In genomic region chr16:15093940-15094827, GRCh38 we compare ENCODE assay signal across 1 cellular context.
TF ChIP-seq lines count a peak whose summit lies in the region.
"Not testable (repeated sequence)": the region's sequence is repeated elsewhere in the genome, so short reads cannot be mapped to it uniquely, and the experiment has no call there.

Gene RRN3, minus strand, starts transcription at chr16:15094272. Its CDS starts 39 bp downstream, at chr16:15094233.

TF ChIP-seq in HepG2, 621 proteins besides CTCF, POLR2A, EP300 and RAD21 (continued from another document and continues in another):
- TF ChIP-seq ATF6 (CRISPR knock-in tag; conservative IDR thresholded peaks at IDR 0.05) = 0 out of 2 replicates have a peak, but pooled peaks have one; percentile 91
- peak; percentile 88 for TF ChIP-seq ATF7-NPFF (CRISPR knock-in tag; IDR thresholded peaks at IDR 0.05; ENCODE audit: low read depth)
- peak; percentile 89; the same call in 1 of the 2 replicates for TF ChIP-seq ZBTB8A (CRISPR knock-in tag; IDR thresholded peaks at IDR 0.05; ENCODE audit: borderline replicate concordance, low read depth)
- peak; percentile 68; the same call in 1 of the 2 replicates for TF ChIP-seq ZNF431 (CRISPR knock-in tag; IDR thresholded peaks at IDR 0.05; ENCODE audit: borderline replicate concordance, low read depth)
- peak; percentile 98 for TF ChIP-seq ZNF350 (CRISPR knock-in tag; IDR thresholded peaks at IDR 0.05; ENCODE audit: borderline replicate concordance, low read depth)
- peak; percentile 97 for TF ChIP-seq MXD3 (CRISPR knock-in tag; IDR thresholded peaks at IDR 0.05)
- peak; percentile 90; the same call in 1 of the 2 replicates for TF ChIP-seq MTA1 (CRISPR knock-in tag; IDR thresholded peaks at IDR 0.05; ENCODE audit: borderline replicate concordance)
- TF ChIP-seq ZNF598 (CRISPR knock-in tag; IDR thresholded peaks at IDR 0.05; ENCODE audit: borderline replicate concordance) = peak; percentile 91; the same call in 1 of the 2 replicates
- peak; percentile 77 for TF ChIP-seq ZNF121 (CRISPR knock-in tag; IDR thresholded peaks at IDR 0.05)
- peak; percentile 97 for TF ChIP-seq NFYC (CRISPR knock-in tag; IDR thresholded peaks at IDR 0.05)
- 0 out of 2 replicates have a peak, but pooled peaks have one; percentile 58 for TF ChIP-seq LRRFIP1 (CRISPR knock-in tag; conservative IDR thresholded peaks at IDR 0.05)
- peak; percentile 96 for TF ChIP-seq MXD4 (CRISPR knock-in tag; IDR thresholded peaks at IDR 0.05)
- peak; percentile 54; the same call in 1 of the 2 replicates for TF ChIP-seq FIP1L1 (IDR thresholded peaks at IDR 0.05; ENCODE audit: borderline replicate concordance, insufficient read depth, low read depth, low read length)
- peak; percentile 91 for TF ChIP-seq ZNF639 (CRISPR knock-in tag; conservative IDR thresholded peaks at IDR 0.05)
- peak; percentile 55 for TF ChIP-seq ZBTB40 (IDR thresholded peaks at IDR 0.05)
- peak; percentile 84 for TF ChIP-seq ZBTB40 (CRISPR knock-in tag; IDR thresholded peaks at IDR 0.05)
- TF ChIP-seq ETV5 (CRISPR knock-in tag; IDR thresholded peaks at IDR 0.05; ENCODE audit: borderline replicate concordance) = peak; percentile 92
- TF ChIP-seq ZFP90 (CRISPR knock-in tag; IDR thresholded peaks at IDR 0.05; ENCODE audit: borderline replicate concordance) = peak; percentile 57; the same call in 1 of the 2 replicates
- TF ChIP-seq PPARG (CRISPR knock-in tag; conservative IDR thresholded peaks at IDR 0.05) = peak; percentile 94
- TF ChIP-seq DNMT3B (CRISPR knock-in tag; conservative IDR thresholded peaks at IDR 0.05) = 0 out of 2 replicates have a peak, but pooled peaks have one; percentile 83
- TF ChIP-seq ZNF3 (CRISPR knock-in tag; IDR thresholded peaks at IDR 0.05) = peak; percentile 52; the same call in 1 of the 2 replicates
- peak; percentile 94; the same call in 1 of the 2 replicates for TF ChIP-seq ZNF691 (CRISPR knock-in tag; IDR thresholded peaks at IDR 0.05; ENCODE audit: borderline replicate concordance, low read depth)
- peak; percentile 85 for TF ChIP-seq TEAD3 (CRISPR knock-in tag; optimal IDR thresholded peaks at IDR 0.05; ENCODE audit: borderline replicate concordance)
- TF ChIP-seq SMYD3 (CRISPR knock-in tag; IDR thresholded peaks at IDR 0.05) = peak; percentile 88; the same call in 1 of the 2 replicates
- peak; percentile 92 for TF ChIP-seq KLF11 (CRISPR knock-in tag; IDR thresholded peaks at IDR 0.05)
- peak; percentile 93 for TF ChIP-seq ZNF619 (CRISPR knock-in tag; IDR thresholded peaks at IDR 0.05)
- TF ChIP-seq MTF2 (CRISPR knock-in tag; IDR thresholded peaks at IDR 0.05; ENCODE audit: borderline replicate concordance) = 0 out of 2 replicates have a peak, but pooled peaks have one; percentile 52
- peak; percentile 67; the same call in 1 of the 2 replicates for TF ChIP-seq HNRNPL (IDR thresholded peaks at IDR 0.05; ENCODE audit: low read depth, low read length)
- peak; percentile 94 for TF ChIP-seq MAX (IDR thresholded peaks at IDR 0.05)
- peak; percentile 99 for TF ChIP-seq KAT8 (CRISPR knock-in tag; IDR thresholded peaks at IDR 0.05)
- TF ChIP-seq NONO (IDR thresholded peaks at IDR 0.05) = not testable (repeated sequence)
- TF ChIP-seq NONO (CRISPR knock-in tag; conservative IDR thresholded peaks at IDR 0.05) = peak; percentile 98
- TF ChIP-seq ZNF451 (CRISPR knock-in tag; IDR thresholded peaks at IDR 0.05) = peak; percentile 93
- TF ChIP-seq YEATS4 (CRISPR knock-in tag; IDR thresholded peaks at IDR 0.05; ENCODE audit: borderline replicate concordance) = peak; percentile 96
- TF ChIP-seq ONECUT2 (CRISPR knock-in tag; IDR thresholded peaks at IDR 0.05) = peak; percentile 33; the same call in 1 of the 2 replicates
- peak; percentile 96 for TF ChIP-seq RXRA (CRISPR knock-in tag; IDR thresholded peaks at IDR 0.05)
- peak; percentile 90; the same call in 1 of the 2 replicates for TF ChIP-seq ZNF34 (CRISPR knock-in tag; IDR thresholded peaks at IDR 0.05; ENCODE audit: borderline replicate concordance)
- 0 out of 2 replicates have a peak, but pooled peaks have one; percentile 66 for TF ChIP-seq ZNF670 (CRISPR knock-in tag; IDR thresholded peaks at IDR 0.05; ENCODE audit: borderline replicate concordance)
- TF ChIP-seq MTF1 (CRISPR knock-in tag; IDR thresholded peaks at IDR 0.05) = peak; percentile 63; the same call in 1 of the 2 replicates
